In the genomic region with DNA sequence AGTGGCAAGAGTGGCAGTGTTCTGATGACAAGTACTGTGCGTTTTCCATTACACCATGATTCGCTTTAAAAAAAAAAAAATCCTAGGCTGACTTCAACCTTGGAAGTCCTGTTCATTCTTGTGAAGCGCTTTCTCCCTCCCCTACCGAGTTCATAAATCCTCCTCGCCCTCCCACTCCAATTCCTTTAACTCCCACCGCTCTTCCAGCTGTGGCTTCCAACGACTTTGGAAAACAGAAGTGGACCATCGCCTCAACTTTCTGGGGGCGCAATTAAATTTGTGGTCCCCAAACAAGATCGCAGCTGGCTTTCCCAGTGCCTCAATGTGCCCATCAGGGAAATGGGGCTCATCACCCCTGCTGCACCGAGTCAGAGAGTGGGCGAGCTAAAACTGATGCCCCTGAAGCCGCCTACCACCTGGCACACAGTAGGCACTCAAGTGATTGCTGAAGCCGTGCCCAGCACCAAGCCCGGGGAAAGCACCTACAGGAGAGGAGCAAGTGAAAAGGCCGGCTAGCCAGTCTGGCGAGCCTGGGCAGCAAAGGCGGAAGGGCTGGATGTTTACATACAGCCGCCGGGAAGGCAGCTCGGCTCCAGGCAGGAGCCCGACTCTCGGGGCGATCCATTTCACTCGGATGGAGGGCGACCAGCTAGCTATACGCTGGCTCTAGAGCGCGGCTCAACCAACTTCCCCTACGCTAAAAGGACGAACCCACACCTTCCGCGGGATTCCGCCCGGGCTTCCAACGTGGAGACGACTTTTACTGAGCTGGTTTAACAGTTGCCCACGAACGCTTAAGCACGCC, we compare ENCODE assay signal across 8 cellular contexts. TPM values are rescaled to one million over a fixed set of nuclear protein-coding genes. Genes with fewer than 3 reads are reported as not detected.
DNase-seq lines count a peak whose midpoint lies in the region; ATAC-seq, FAIRE-seq and TF ChIP-seq lines count a peak whose summit lies in the region.

No MANE protein-coding gene starts in this region.

- in situ Hi-C loops in HAP-1 (cut with MboI; ENCODE audit: low sequenced_read_pairs), result loop anchor here (25.0 kb wide), 2 partner anchors 391 to 891 kb away; no protein-coding TSS in a partner anchor

- H3K4me3 ChIP-seq in Caco-2 (ENCODE audit: low read depth, low read length), result peak overlapping the region; percentile 76
- H3K4me3 ChIP-seq in HAP-1, result peak overlapping the region; percentile 68
- peak overlapping the region; percentile 64 for H3K4me3 ChIP-seq in bronchial epithelial cell (ENCODE audit: low read depth, low read length)
- peak overlapping the region; percentile 82 for H3K4me3 ChIP-seq in kidney epithelial cell (ENCODE audit: low read depth, low read length)

- ATAC-seq in stimulated activated memory B cell treated with anti-CD40 and anti-IgM and Interleukin-4, amounts not matched to agents 10 μg/mL and 1 μg/mL and 100 μg/mL, for 72 hours, result peak; percentile 27
- ATAC-seq in HG03565 (IDR thresholded peaks at IDR 0.05; ENCODE audit: unreplicated experiment), result no peak

- H3K4me1 Mint-ChIP-seq in Caco-2 (ENCODE audit: low read depth, unreplicated experiment), result peaks cover 11% of the 10 kb centered on the region
- H3K4me1 Mint-ChIP-seq in stimulated activated memory B cell treated with anti-CD40 and anti-IgM and Interleukin-4, amounts not matched to agents 10 μg/mL and 1 μg/mL and 100 μg/mL, for 72 hours, result peaks cover 60% of the 10 kb centered on the region

- no peaks in the 10 kb centered on the region for H3K9me3 Mint-ChIP-seq in Caco-2 (ENCODE audit: unreplicated experiment)
- no peaks in the 10 kb centered on the region for H3K9me3 Mint-ChIP-seq in stimulated activated memory B cell treated with anti-CD40 and anti-IgM and Interleukin-4, amounts not matched to agents 10 μg/mL and 1 μg/mL and 100 μg/mL, for 72 hours

- CTCF ChIA-PET in Caco-2 (lab: Charles Lee), result interaction anchor here (0.5 to 1.2 kb wide), 4 partner anchors 8 to 887 kb away, joined by 3 to 4 read pairs (median 3); no protein-coding TSS in a partner anchor

- peaks cover 32% of the 10 kb centered on the region for H3K36me3 Mint-ChIP-seq in Caco-2 (ENCODE audit: insufficient read depth, unreplicated experiment)
- no peaks in the 10 kb centered on the region for H3K36me3 Mint-ChIP-seq in stimulated activated memory B cell treated with anti-CD40 and anti-IgM and Interleukin-4, amounts not matched to agents 10 μg/mL and 1 μg/mL and 100 μg/mL, for 72 hours

- intact Hi-C loops in Caco-2 (cut with micrococcal nuclease; ENCODE audit: unreplicated experiment), result loop anchor here (1.0 to 10.0 kb wide), 8 partner anchors 41 to 342 kb away; no protein-coding TSS in a partner anchor

- peak; percentile 42 to 45 for DNase-seq in Caco-2
- DNase-seq in HAP-1 (ENCODE audit: low spot score in 2 of 2), result peak; percentile 11 to 65
- DNase-seq in NCI-H748 treated with DMSO at 0.1 percent for 48 hours (lab: John Stamatoyannopoulos, UW), result peak; percentile 39
- DNase-seq in bronchial epithelial cell (ENCODE audit: low read depth), result peak; percentile 58
- DNase-seq in kidney epithelial cell (ENCODE audit: low read depth), result no peak
- no peak for DNase-seq in stimulated activated naive CD4-positive, alpha-beta T cell (lab: John Stamatoyannopoulos, UW)

- peak overlapping the region; percentile 94 for H3K4me3 Mint-ChIP-seq in Caco-2 (ENCODE audit: unreplicated experiment)
- H3K4me3 Mint-ChIP-seq in stimulated activated memory B cell treated with anti-CD40 and anti-IgM and Interleukin-4, amounts not matched to agents 10 μg/mL and 1 μg/mL and 100 μg/mL, for 72 hours, result peak overlapping the region; percentile 85

- TF ChIP-seq CTCF in Caco-2 (IDR thresholded peaks at IDR 0.05; ENCODE audit: insufficient read depth in 1 of 2, low read depth in 1 of 2, low read length in 1 of 2, severe bottlenecking in 1 of 2, unreplicated experiment in 1 of 2) (no peak), bronchial epithelial cell (IDR thresholded peaks at IDR 0.05; ENCODE audit: insufficient read depth, low read length, severe bottlenecking) (no peak), kidney epithelial cell (IDR thresholded peaks at IDR 0.05; ENCODE audit: insufficient read depth, low read length, poor library complexity, severe bottlenecking) (no peak)

- no TSS peak for BruUV-seq in Caco-2 (replicated peaks; lab: Mats Ljungman, UMichigan)

- peaks cover 32% of the 10 kb centered on the region for H3K4me1 ChIP-seq in Caco-2
- peaks cover 16% of the 10 kb centered on the region for H3K4me1 ChIP-seq in HAP-1

- H3K27me3 Mint-ChIP-seq in Caco-2 (ENCODE audit: insufficient read depth, unreplicated experiment), result no peaks in the 10 kb centered on the region
- no peaks in the 10 kb centered on the region for H3K27me3 Mint-ChIP-seq in stimulated activated memory B cell treated with anti-CD40 and anti-IgM and Interleukin-4, amounts not matched to agents 10 μg/mL and 1 μg/mL and 100 μg/mL, for 72 hours

- H3K9me3 ChIP-seq in Caco-2 (no peaks in the 10 kb centered on the region), HAP-1 (no peaks in the 10 kb centered on the region)

- peak overlapping the region; percentile 97 for H3K27ac Mint-ChIP-seq in Caco-2 (ENCODE audit: unreplicated experiment)
- H3K27ac Mint-ChIP-seq in stimulated activated memory B cell treated with anti-CD40 and anti-IgM and Interleukin-4, amounts not matched to agents 10 μg/mL and 1 μg/mL and 100 μg/mL, for 72 hours, result peak overlapping the region; percentile 54

- no peaks in the 10 kb centered on the region for H3K27me3 ChIP-seq in Caco-2 (replicated peaks; ENCODE audit: control insufficient read depth, insufficient read depth, low read length)
- no peaks in the 10 kb centered on the region for H3K27me3 ChIP-seq in HAP-1 (ENCODE audit: low read depth)
- no peaks in the 10 kb centered on the region for H3K27me3 ChIP-seq in bronchial epithelial cell (ENCODE audit: control insufficient read depth, insufficient read depth, low read length)
- no peaks in the 10 kb centered on the region for H3K27me3 ChIP-seq in kidney epithelial cell (ENCODE audit: control insufficient read depth, insufficient read depth, low read length)

- no peak for FAIRE-seq in bronchial epithelial cell (lab: Jason Lieb, UNC)

- POLR2A ChIA-PET in Caco-2 (lab: Charles Lee), result no interaction called here

- H3K36me3 ChIP-seq in Caco-2 (ENCODE audit: control insufficient read depth, insufficient read depth, low read length) (no peaks in the 10 kb centered on the region), HAP-1 (replicated peaks) (no peaks in the 10 kb centered on the region), bronchial epithelial cell (ENCODE audit: control insufficient read depth, insufficient read depth, low read length) (no peaks in the 10 kb centered on the region), kidney epithelial cell (ENCODE audit: control insufficient read depth, insufficient read depth, low read length) (no peaks in the 10 kb centered on the region)

RNA-seq across cellular contexts. Expression of a gene that starts 1.3 kb away (rescaled TPM):
- total RNA-seq in Caco-2 (2022), result 39.2 and 41.0 TPM in 2 replicates
- total RNA-seq in bronchial epithelial cell, result 2.2 and 3.4 TPM in 2 replicates
- 3.9 and 4.9 TPM in 2 replicates for total RNA-seq in kidney epithelial cell

Comparison
In these comparisons a context has a peak if more than half of its experiments do, and no peak if none do; other contexts are left out.
1. DNase-seq: peak in Caco-2 (2 of 2), HAP-1 (2 of 2), NCI-H748 treated with DMSO at 0.1 percent for 48 hours (single experiment) and bronchial epithelial cell (single experiment); none in kidney epithelial cell (single experiment) and stimulated activated naive CD4-positive, alpha-beta T cell (0 of 6).
2. Peak in every context shown above with its lines, with median percentiles within 50 percentile points of each other: H3K4me3 ChIP-seq.